8 cellular contexts compared by ENCODE assay signal in the genomic region with DNA sequence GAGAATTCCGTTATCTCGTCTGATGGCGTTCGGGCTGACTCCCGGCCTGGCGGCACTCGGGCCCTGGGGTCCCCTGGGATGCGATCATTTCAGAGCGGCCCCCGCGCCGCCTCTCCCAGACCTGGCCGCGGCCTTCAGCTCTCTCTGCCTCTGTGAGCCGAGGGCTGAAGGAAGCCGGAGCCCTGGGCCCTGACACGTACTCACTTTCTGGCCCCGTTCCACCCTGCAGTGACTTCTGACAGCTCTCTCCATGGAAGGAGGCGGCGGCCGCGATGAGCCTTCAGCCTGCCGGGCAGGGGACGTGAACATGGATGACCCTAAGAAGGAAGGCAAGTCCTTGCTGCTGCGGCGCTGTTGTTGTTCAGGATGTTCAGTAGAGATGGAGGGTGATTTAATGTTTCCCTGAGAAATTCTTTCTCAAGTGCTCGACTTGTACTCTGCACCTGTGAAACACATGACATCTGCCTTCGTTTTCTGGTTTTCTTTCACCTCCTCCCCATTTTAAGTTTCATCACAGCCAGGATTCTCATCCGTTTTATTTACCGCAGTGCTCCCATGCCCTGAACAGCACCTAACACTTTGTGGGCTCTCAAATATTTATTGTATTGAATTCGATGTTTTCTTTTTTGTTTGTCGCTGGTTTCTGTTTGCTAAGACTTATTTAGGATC. TPM values are rescaled to one million over a fixed set of nuclear protein-coding genes. Genes with fewer than 3 reads are reported as not detected.
DNase-seq lines count a peak whose midpoint lies in the region; ATAC-seq and TF ChIP-seq lines count a peak whose summit lies in the region.

No MANE protein-coding gene starts in this region.

- no peak for TF ChIP-seq CTCF in Calu3 (IDR thresholded peaks at IDR 0.05; ENCODE audit: unreplicated experiment)

- H3K4me3 ChIP-seq in iPS-18c (ENCODE audit: insufficient read depth, low read depth, low read length): peak overlapping the region; percentile 96

- ATAC-seq in GM21515 (IDR thresholded peaks at IDR 0.05; ENCODE audit: unreplicated experiment) (peak; percentile 16), HG02870 (IDR thresholded peaks at IDR 0.05; ENCODE audit: unreplicated experiment) (no peak)
- ATAC-seq in stimulated activated memory B cell treated with anti-CD40 and anti-IgM and Interleukin-4, amounts not matched to agents 10 μg/mL and 1 μg/mL and 100 μg/mL, for 72 hours: peak; percentile 4

- H3K4me1 Mint-ChIP-seq in Calu3 (ENCODE audit: low read depth, unreplicated experiment): peaks cover 27% of the 10 kb centered on the region
- peaks cover 17% of the 10 kb centered on the region for H3K4me1 Mint-ChIP-seq in activated naive CD8-positive, alpha-beta T cell (ENCODE audit: low read depth)
- peaks cover 44% of the 10 kb centered on the region for H3K4me1 Mint-ChIP-seq in stimulated activated memory B cell treated with anti-CD40 and anti-IgM and Interleukin-4, amounts not matched to agents 10 μg/mL and 1 μg/mL and 100 μg/mL, for 72 hours

- H3K27ac Mint-ChIP-seq in Calu3 (ENCODE audit: unreplicated experiment): peak overlapping the region; percentile 58
- no peak overlapping the region for H3K27ac Mint-ChIP-seq in activated naive CD8-positive, alpha-beta T cell
- H3K27ac Mint-ChIP-seq in stimulated activated memory B cell treated with anti-CD40 and anti-IgM and Interleukin-4, amounts not matched to agents 10 μg/mL and 1 μg/mL and 100 μg/mL, for 72 hours: no peak overlapping the region

- H3K9me3 Mint-ChIP-seq in Calu3 (ENCODE audit: low read depth, unreplicated experiment): no peaks in the 10 kb centered on the region
- H3K9me3 Mint-ChIP-seq in activated naive CD8-positive, alpha-beta T cell (ENCODE audit: low read depth): no peaks in the 10 kb centered on the region
- peaks cover 3% of the 10 kb centered on the region for H3K9me3 Mint-ChIP-seq in stimulated activated memory B cell treated with anti-CD40 and anti-IgM and Interleukin-4, amounts not matched to agents 10 μg/mL and 1 μg/mL and 100 μg/mL, for 72 hours

- H3K27me3 Mint-ChIP-seq in Calu3 (ENCODE audit: unreplicated experiment): no peaks in the 10 kb centered on the region
- H3K27me3 Mint-ChIP-seq in activated naive CD8-positive, alpha-beta T cell: peaks cover 6% of the 10 kb centered on the region
- peaks cover 15% of the 10 kb centered on the region for H3K27me3 Mint-ChIP-seq in stimulated activated memory B cell treated with anti-CD40 and anti-IgM and Interleukin-4, amounts not matched to agents 10 μg/mL and 1 μg/mL and 100 μg/mL, for 72 hours

- peaks cover 49% of the 10 kb centered on the region for H3K36me3 Mint-ChIP-seq in Calu3 (ENCODE audit: insufficient read depth, unreplicated experiment)
- H3K36me3 Mint-ChIP-seq in activated naive CD8-positive, alpha-beta T cell: peaks cover 7% of the 10 kb centered on the region
- peaks cover 5% of the 10 kb centered on the region for H3K36me3 Mint-ChIP-seq in stimulated activated memory B cell treated with anti-CD40 and anti-IgM and Interleukin-4, amounts not matched to agents 10 μg/mL and 1 μg/mL and 100 μg/mL, for 72 hours

- H3K4me3 Mint-ChIP-seq in Calu3 (ENCODE audit: low read depth, unreplicated experiment): peak overlapping the region; percentile 98
- peak overlapping the region; percentile 89 for H3K4me3 Mint-ChIP-seq in activated naive CD8-positive, alpha-beta T cell
- peak overlapping the region; percentile 87 for H3K4me3 Mint-ChIP-seq in stimulated activated memory B cell treated with anti-CD40 and anti-IgM and Interleukin-4, amounts not matched to agents 10 μg/mL and 1 μg/mL and 100 μg/mL, for 72 hours

- CTCF ChIA-PET in Calu3 (lab: Charles Lee): interaction anchor here (0.6 to 1.6 kb wide), 3 partner anchors 99 to 313 kb away, joined by 3 to 5 read pairs (median 3); no protein-coding TSS in a partner anchor

- H3K9me3 ChIP-seq in iPS-18c (ENCODE audit: control insufficient read depth, insufficient read depth, low read length): no peaks in the 10 kb centered on the region

- BruUV-seq in Calu3 (replicated peaks; lab: Mats Ljungman, UMichigan): TSS peak; percentile 54

- DNase-seq in Calu3: peak; percentile 17
- peak; percentile 7 to 10 for DNase-seq in Kasumi-1 (lab: John Stamatoyannopoulos, UW)
- no peak for DNase-seq in H4 (ENCODE audit: low spot score)

- intact Hi-C loops in Calu3 (cut with micrococcal nuclease; ENCODE audit: unreplicated experiment): no loop called here

RNA-seq across cellular contexts. Expression of a gene that starts 0.6 kb away (rescaled TPM):
- 48.0 and 53.5 TPM in 2 replicates for total RNA-seq in Calu3 (2022)
- 13.5 and 13.9 TPM in 2 replicates for total RNA-seq in H4 (2014; rRNA removed; shearing (Covaris generic))

RNA-seq across cellular contexts. Expression of a gene that starts 29.5 kb away (rescaled TPM):
- 31.9 and 34.0 TPM in 2 replicates for total RNA-seq in Calu3 (2022)
- total RNA-seq in H4 (2014; rRNA removed; shearing (Covaris generic)): 21.5 and 26.9 TPM in 2 replicates

RNA-seq across cellular contexts. Expression of a gene that starts 34.1 kb away (rescaled TPM):
- 0.05 TPM in 1 of 2 replicates, not detected in the other for total RNA-seq in Calu3 (2022)
- not detected in 2 replicates for total RNA-seq in H4 (2014; rRNA removed; shearing (Covaris generic))

RNA-seq across cellular contexts. Expression of a gene that starts 38.2 kb away (rescaled TPM):
- 74.8 and 79.6 TPM in 2 replicates for total RNA-seq in Calu3 (2022)
- total RNA-seq in H4 (2014; rRNA removed; shearing (Covaris generic)): 37.0 and 39.5 TPM in 2 replicates

RNA-seq across cellular contexts. Expression of a gene that starts 47.2 kb away (rescaled TPM):
- total RNA-seq in Calu3 (2022): 10.5 and 11.0 TPM in 2 replicates
- total RNA-seq in H4 (2014; rRNA removed; shearing (Covaris generic)): 3.2 and 8.2 TPM in 2 replicates
